19 cellular contexts compared by ENCODE assay signal in the genomic region with DNA sequence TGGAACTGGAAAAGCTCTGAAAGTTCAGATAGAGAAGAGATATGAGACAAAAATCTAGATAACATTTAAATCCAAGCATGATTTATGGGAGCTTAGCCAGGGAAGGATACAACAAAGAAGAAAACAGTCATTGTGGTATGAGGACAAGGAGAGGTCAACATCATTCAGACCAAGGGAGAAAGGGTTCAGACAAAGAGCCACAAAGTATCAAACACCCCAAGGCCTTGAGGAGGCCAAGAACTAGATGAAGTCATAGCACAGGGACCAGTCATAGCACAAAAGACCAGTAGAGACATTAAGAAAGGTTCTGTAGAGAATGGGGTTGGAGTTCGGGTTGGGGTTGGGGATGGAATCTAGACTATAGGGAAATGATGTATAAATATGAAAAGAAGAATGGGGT.
DNase-seq lines count a peak whose midpoint lies in the region; FAIRE-seq and TF ChIP-seq lines count a peak whose summit lies in the region.
"Had no signal": no experiment of that assay in that cellular context is flagged by ENCODE, and none has a peak within 500 bp of the region (broad histone marks: within the 10 kb centered on the region; RNA-seq: fewer than 3 reads in every experiment).

No MANE protein-coding gene starts in this region.

- no peaks in the 10 kb centered on the region for H3K9me3 ChIP-seq in parathyroid adenoma (ENCODE audit: control insufficient read depth, low read length)
- H3K9me3 ChIP-seq: Caco-2 had no signal

- H3K27ac ChIP-seq in parathyroid adenoma, result peak overlapping the region; percentile 19

- H3K79me2 ChIP-seq in parathyroid adenoma, result no peaks in the 10 kb centered on the region

- intact Hi-C loops in activated T-helper 1 cell treated with anti-CD3 and anti-CD28 coated beads, Interleukin-12 subunit alpha, Interleukin-12 subunit beta, Interleukin-2, Interleukin-4 antibody, amounts not matched to agents 30 ng/mL and 10 ng/mL and 1 ng/mL, durations not matched to agents 14 hours and 24 hours and 36 hours (cut with micrococcal nuclease), result no loop called here

- H2AFZ ChIP-seq in parathyroid adenoma, result no peak overlapping the region
- H2AFZ ChIP-seq: GM23338 had no signal

- H3K4me3 ChIP-seq in bronchial epithelial cell (ENCODE audit: low read depth, low read length) (no peak overlapping the region), parathyroid adenoma (ENCODE audit: low read depth, low read length) (no peak overlapping the region)
- H3K4me3 ChIP-seq: GM12878, GM23338 had no signal

- H3K9ac ChIP-seq in parathyroid adenoma, result no peak overlapping the region

- H3K4me1 ChIP-seq in parathyroid adenoma, result peaks cover 12% of the 10 kb centered on the region
- H3K4me1 ChIP-seq: Caco-2 had no signal

- no peak overlapping the region for H3K4me3 Mint-ChIP-seq in type B pancreatic cell
- H3K4me3 Mint-ChIP-seq in activated T-helper 1 cell treated with anti-CD3 and anti-CD28 coated beads, Interleukin-12 subunit alpha, Interleukin-12 subunit beta, Interleukin-2, Interleukin-4 antibody, amounts not matched to agents 30 ng/mL and 10 ng/mL and 1 ng/mL, durations not matched to agents 14 hours and 24 hours and 36 hours, result no peak overlapping the region
- H3K4me3 Mint-ChIP-seq: CD4-positive, alpha-beta memory T cell; GM23338; H9 had no signal

- no peaks in the 10 kb centered on the region for H3K27me3 ChIP-seq in bronchial epithelial cell (ENCODE audit: control insufficient read depth, insufficient read depth, low read length)
- H3K27me3 ChIP-seq in parathyroid adenoma (ENCODE audit: control insufficient read depth, insufficient read depth, low read length), result no peaks in the 10 kb centered on the region

- H3K4me2 ChIP-seq in parathyroid adenoma (ENCODE audit: low read length), result no peak overlapping the region
- H3K4me2 ChIP-seq: GM23338 had no signal

- H3K9me3 Mint-ChIP-seq in type B pancreatic cell, result no peaks in the 10 kb centered on the region
- no peaks in the 10 kb centered on the region for H3K9me3 Mint-ChIP-seq in activated T-helper 1 cell treated with anti-CD3 and anti-CD28 coated beads, Interleukin-12 subunit alpha, Interleukin-12 subunit beta, Interleukin-2, Interleukin-4 antibody, amounts not matched to agents 30 ng/mL and 10 ng/mL and 1 ng/mL, durations not matched to agents 14 hours and 24 hours and 36 hours
- H3K9me3 Mint-ChIP-seq: GM23338, H9 had no signal

- H3K27ac Mint-ChIP-seq in type B pancreatic cell, result peak overlapping the region; percentile 17
- no peak overlapping the region for H3K27ac Mint-ChIP-seq in activated T-helper 1 cell treated with anti-CD3 and anti-CD28 coated beads, Interleukin-12 subunit alpha, Interleukin-12 subunit beta, Interleukin-2, Interleukin-4 antibody, amounts not matched to agents 30 ng/mL and 10 ng/mL and 1 ng/mL, durations not matched to agents 14 hours and 24 hours and 36 hours
- H3K27ac Mint-ChIP-seq: GM23338, H9 had no signal

- FAIRE-seq in bronchial epithelial cell (lab: Jason Lieb, UNC), result peak; percentile 52
- FAIRE-seq: D721Med, GM12878 had no signal

- peaks cover 30% of the 10 kb centered on the region for H3K36me3 Mint-ChIP-seq in type B pancreatic cell
- H3K36me3 Mint-ChIP-seq in activated T-helper 1 cell treated with anti-CD3 and anti-CD28 coated beads, Interleukin-12 subunit alpha, Interleukin-12 subunit beta, Interleukin-2, Interleukin-4 antibody, amounts not matched to agents 30 ng/mL and 10 ng/mL and 1 ng/mL, durations not matched to agents 14 hours and 24 hours and 36 hours (ENCODE audit: low read depth), result peaks cover 17% of the 10 kb centered on the region

- H3K4me1 Mint-ChIP-seq in type B pancreatic cell (ENCODE audit: unreplicated experiment), result peaks cover 9% of the 10 kb centered on the region
- H3K4me1 Mint-ChIP-seq in activated T-helper 1 cell treated with anti-CD3 and anti-CD28 coated beads, Interleukin-12 subunit alpha, Interleukin-12 subunit beta, Interleukin-2, Interleukin-4 antibody, amounts not matched to agents 30 ng/mL and 10 ng/mL and 1 ng/mL, durations not matched to agents 14 hours and 24 hours and 36 hours (ENCODE audit: low read depth), result no peaks in the 10 kb centered on the region
- H3K4me1 Mint-ChIP-seq: CD4-positive, alpha-beta memory T cell; GM23338; H9 had no signal

- no peak for TF ChIP-seq CTCF in bronchial epithelial cell (IDR thresholded peaks at IDR 0.05; ENCODE audit: insufficient read depth, low read length, severe bottlenecking)
- no peak for TF ChIP-seq CTCF in parathyroid adenoma (IDR thresholded peaks at IDR 0.05)
- no peak for TF ChIP-seq CTCF in type B pancreatic cell (conservative IDR thresholded peaks at IDR 0.05)

- peak; percentile 38 for DNase-seq in M059J (ENCODE audit: low read depth)
- DNase-seq in bronchial epithelial cell (ENCODE audit: low read depth), result no peak
- no peak for DNase-seq in type B pancreatic cell (ENCODE audit: extremely low spot score, unreplicated experiment)
- no peak for DNase-seq in activated T-helper 1 cell treated with anti-CD3 and anti-CD28 coated beads, Interleukin-12 subunit alpha, Interleukin-12 subunit beta, Interleukin-2, Interleukin-4 antibody, amounts not matched to agents 30 ng/mL and 10 ng/mL and 1 ng/mL, durations not matched to agents 14 hours and 24 hours and 36 hours (ENCODE audit: low spot score)
- DNase-seq in NCI-H2107 treated with DMSO at 0.1 percent for 48 hours (lab: John Stamatoyannopoulos, UW; ENCODE audit: unreplicated experiment), result no peak
- DNase-seq in activated CD4-positive, alpha-beta T cell treated with anti-CD3 and anti-CD28 coated beads, Interleukin-2, amount 50 U/mL, for 4 hours, result no peak
- DNase-seq in NK-92 treated with Interleukin-12 subunit alpha and Interleukin-12 subunit beta, amount 100 ng/mL, for 24 hours (lab: John Stamatoyannopoulos, UW), result no peak
- DNase-seq: C1 segment of cervical spinal cord; Caco-2; CD4-positive, alpha-beta memory T cell; DMS 273 treated with DMSO at 0.1 percent for 48 hours; DMS79; EL; GDM1; H9 had no signal

- H3K36me3 ChIP-seq in bronchial epithelial cell (ENCODE audit: control insufficient read depth, insufficient read depth, low read length), result no peaks in the 10 kb centered on the region
- no peaks in the 10 kb centered on the region for H3K36me3 ChIP-seq in parathyroid adenoma (ENCODE audit: control insufficient read depth, insufficient read depth, low read length)

- H3K27me3 Mint-ChIP-seq in type B pancreatic cell, result no peaks in the 10 kb centered on the region
- no peaks in the 10 kb centered on the region for H3K27me3 Mint-ChIP-seq in activated T-helper 1 cell treated with anti-CD3 and anti-CD28 coated beads, Interleukin-12 subunit alpha, Interleukin-12 subunit beta, Interleukin-2, Interleukin-4 antibody, amounts not matched to agents 30 ng/mL and 10 ng/mL and 1 ng/mL, durations not matched to agents 14 hours and 24 hours and 36 hours (ENCODE audit: insufficient read depth)
- H3K27me3 Mint-ChIP-seq: CD4-positive, alpha-beta memory T cell had no signal
